ENCODE assay signal across 8 cellular contexts in genomic region chr20:36472656-36473071, GRCh38.
DNase-seq lines count a peak whose midpoint lies in the region; ATAC-seq and TF ChIP-seq lines count a peak whose summit lies in the region.

No MANE protein-coding gene starts in this region.

- no peaks in the 10 kb centered on the region for H4K20me1 ChIP-seq in OCI-LY7 (ENCODE audit: insufficient read depth, low read length)

- peak overlapping the region; percentile 35 for H3K4me3 ChIP-seq in OCI-LY7 (ENCODE audit: low read depth, low read length, poor library complexity, severe bottlenecking)
- no peak overlapping the region for H3K4me3 ChIP-seq in HAP-1

- no peaks in the 10 kb centered on the region for H3K9me3 ChIP-seq in OCI-LY7 (ENCODE audit: low read length)
- H3K9me3 ChIP-seq in HAP-1 = no peaks in the 10 kb centered on the region

- BruUV-seq in OCI-LY7 (replicated peaks; lab: Mats Ljungman, UMichigan) = no TSS peak

- H3K27ac Mint-ChIP-seq in naive thymus-derived CD8-positive, alpha-beta T cell = peak overlapping the region; percentile 79 to 92 (median 88)

- H3K36me3 ChIP-seq in OCI-LY7 (ENCODE audit: insufficient read depth, low read length) (no peaks in the 10 kb centered on the region), HAP-1 (replicated peaks) (no peaks in the 10 kb centered on the region)

- H3K4me1 Mint-ChIP-seq in naive thymus-derived CD8-positive, alpha-beta T cell = peaks cover 16 to 66% (median 61%) of the 10 kb centered on the region in 4 donors

- H3K79me2 ChIP-seq in OCI-LY7 (ENCODE audit: insufficient read depth, low read depth, low read length) = peaks cover 39% of the 10 kb centered on the region

- peak; percentile 93 to 94 for ATAC-seq in naive thymus-derived CD8-positive, alpha-beta T cell

- DNase-seq in GM10248 (ENCODE audit: extremely low spot score) (peak; percentile 57), OCI-LY7 (ENCODE audit: low spot score) (no peak), posterior vena cava (ENCODE audit: low spot score) (no peak), cerebellar cortex (ENCODE audit: low spot score) (no peak), HAP-1 (ENCODE audit: low spot score in 2 of 2) (no peak), NK-92 (lab: John Stamatoyannopoulos, UW; ENCODE audit: unreplicated experiment) (no peak)
- DNase-seq in naive thymus-derived CD8-positive, alpha-beta T cell = peak in 3 of 10 donors; percentile 17 to 37 (median 21)

- POLR2A ChIA-PET in GM10248 (lab: Yijun Ruan, JAX) = interaction anchor here (0.8 kb wide), 1 partner anchor 11 kb away, joined by 4 read pairs; no protein-coding TSS in a partner anchor
- POLR2A ChIA-PET in OCI-LY7 (lab: Charles Lee) = interaction anchor here (0.6 to 2.2 kb wide), 3 partner anchors 10 to 169 kb away, joined by 3 to 7 read pairs (median 4); no protein-coding TSS in a partner anchor
- POLR2A ChIA-PET in naive thymus-derived CD8-positive, alpha-beta T cell (lab: Charles Lee) = interaction anchor here (0.6 to 0.9 kb wide), 2 partner anchors 29 to 229 kb away, joined by 3 to 6 read pairs; no protein-coding TSS in a partner anchor

- CTCF ChIA-PET in GM10248 (lab: Yijun Ruan, JAX) = interaction anchor here (1.0 to 2.1 kb wide), 6 partner anchors 9 to 22 kb away, joined by 3 to 6 read pairs (median 4); no protein-coding TSS in a partner anchor
- CTCF ChIA-PET in OCI-LY7 (lab: Charles Lee; ENCODE audit: unreplicated experiment) = interaction anchor here (0.5 to 1.2 kb wide), 3 partner anchors 10 to 391 kb away, joined by 3 to 4 read pairs (median 4); a partner anchor contains a TSS

- peaks cover 0 to 7% (median 0%) of the 10 kb centered on the region in 3 donors for H3K36me3 Mint-ChIP-seq in naive thymus-derived CD8-positive, alpha-beta T cell

- TF ChIP-seq CTCF in GM10248 (IDR thresholded peaks at IDR 0.05; ENCODE audit: control extremely low read depth, extremely low read depth, low read depth, missing control alignments) (no peak), OCI-LY7 (conservative IDR thresholded peaks at IDR 0.05; ENCODE audit: low read length) (no peak)

- in situ Hi-C loops in HAP-1 (cut with MboI; ENCODE audit: low sequenced_read_pairs) = no loop called here

- H3K27ac ChIP-seq in OCI-LY7 (ENCODE audit: low read depth, low read length, poor library complexity, severe bottlenecking) (peak overlapping the region; percentile 63), cingulate gyrus (ENCODE audit: low read depth, low read length) (peak overlapping the region; percentile 10)

- H2AFZ ChIP-seq in OCI-LY7 (ENCODE audit: low read length) = no peak overlapping the region

- no peaks in the 10 kb centered on the region for H3K9me3 Mint-ChIP-seq in naive thymus-derived CD8-positive, alpha-beta T cell

- intact Hi-C loops in OCI-LY7 (cut with micrococcal nuclease; ENCODE audit: unreplicated experiment) (loop anchor here (5.0 kb wide), 1 partner anchor 370 kb away; no protein-coding TSS in a partner anchor), posterior vena cava (cut with DNase I) (no loop called here)

- H3K4me1 ChIP-seq in OCI-LY7 (ENCODE audit: insufficient read depth, low read length, poor library complexity, severe bottlenecking) = peaks cover 64% of the 10 kb centered on the region
- peaks cover under 1% of the 10 kb centered on the region; the same call in 1 of the 2 replicates for H3K4me1 ChIP-seq in HAP-1

- H3K27me3 Mint-ChIP-seq in naive thymus-derived CD8-positive, alpha-beta T cell = no peaks in the 10 kb centered on the region

- H3K4me3 Mint-ChIP-seq in naive thymus-derived CD8-positive, alpha-beta T cell = peak overlapping the region; percentile 43 to 80 (median 70)

- no peaks in the 10 kb centered on the region for H3K9me2 ChIP-seq in OCI-LY7 (ENCODE audit: insufficient read depth, low read length)

- H3K4me2 ChIP-seq in OCI-LY7 (ENCODE audit: low read length) = peak overlapping the region; percentile 65

- H3K27me3 ChIP-seq in HAP-1 (ENCODE audit: low read depth) = no peaks in the 10 kb centered on the region
